21 cellular contexts compared by ENCODE assay signal in genomic region chr12:113720629-113721028, GRCh38.
"Had no signal": no experiment of that assay in that cellular context is flagged by ENCODE, and none has a peak within 500 bp of the region (broad histone marks: within the 10 kb centered on the region; RNA-seq: fewer than 3 reads in every experiment).

No MANE protein-coding gene starts in this region.

- H3K36me3 ChIP-seq: brain microvascular endothelial cell, cardiac muscle cell had no signal

- H3K27ac ChIP-seq: brain microvascular endothelial cell, cardiac muscle cell, SK-N-MC had no signal

- H3K27me3 Mint-ChIP-seq: activated CD4-positive, alpha-beta T cell treated with anti-CD3 and anti-CD28 coated beads, Interleukin-2, amount 10 ng/mL, durations not matched to agents 7 days and 5 days had no signal

- H3K9me3 Mint-ChIP-seq: activated CD4-positive, alpha-beta T cell treated with anti-CD3 and anti-CD28 coated beads, Interleukin-2, amount 10 ng/mL, durations not matched to agents 7 days and 5 days; activated naive CD4-positive, alpha-beta T cell treated with anti-CD3 and anti-CD28 coated beads for 36 hours; T-helper 1 cell treated with Interleukin-12 subunit alpha and Interleukin-12 subunit beta and Interleukin-4 antibody, amounts not matched to agents 30 μg/mL and 1 μg/mL, for 36 hours had no signal

- H3K4me1 Mint-ChIP-seq: activated CD4-positive, alpha-beta T cell treated with anti-CD3 and anti-CD28 coated beads, Interleukin-2, amount 10 ng/mL, durations not matched to agents 7 days and 5 days had no signal

- H3K4me3 ChIP-seq: cardiac muscle cell, SK-N-MC had no signal

- H3K27me3 ChIP-seq: brain microvascular endothelial cell had no signal

- DNase-seq: activated CD4-positive, alpha-beta memory T cell treated with anti-CD3 and anti-CD28 coated beads for 36 hours; activated CD4-positive, alpha-beta T cell treated with anti-CD3 and anti-CD28 coated beads, Interleukin-2, amount 10 ng/mL, durations not matched to agents 7 days and 5 days; activated CD4-positive, CD25-positive, alpha-beta regulatory T cell; activated CD8-positive, alpha-beta memory T cell treated with anti-CD3 and anti-CD28 coated beads for 24 hours; activated gamma-delta T cell; activated naive CD4-positive, alpha-beta T cell treated with anti-CD3 and anti-CD28 coated beads for 36 hours; activated T-cell treated with anti-CD3 and anti-CD28 coated beads, Interleukin-2, amount 50 U/mL, for 4 hours; brain microvascular endothelial cell; NCI-H1048; NCI-H1930; NCI-H2171; NCI-H226; NCI-H526; NCI-H82; RPMI8226 had no signal

- H3K4me3 Mint-ChIP-seq: activated CD4-positive, alpha-beta memory T cell treated with anti-CD3 and anti-CD28 coated beads for 36 hours; activated CD4-positive, alpha-beta T cell treated with anti-CD3 and anti-CD28 coated beads, Interleukin-2, amount 10 ng/mL, durations not matched to agents 7 days and 5 days; activated naive CD4-positive, alpha-beta T cell treated with anti-CD3 and anti-CD28 coated beads for 36 hours; activated naive CD8-positive, alpha-beta T cell; activated T-cell treated with anti-CD3 and anti-CD28 coated beads, Interleukin-2, amount 50 U/mL, for 4 hours; T-helper 1 cell treated with Interleukin-12 subunit alpha and Interleukin-12 subunit beta and Interleukin-4 antibody, amounts not matched to agents 30 μg/mL and 1 μg/mL, for 36 hours had no signal

- H3K27ac Mint-ChIP-seq: activated CD4-positive, alpha-beta memory T cell treated with anti-CD3 and anti-CD28 coated beads for 36 hours; activated CD4-positive, alpha-beta T cell treated with anti-CD3 and anti-CD28 coated beads, Interleukin-2, amount 10 ng/mL, durations not matched to agents 7 days and 5 days; activated naive CD4-positive, alpha-beta T cell treated with anti-CD3 and anti-CD28 coated beads for 36 hours; activated naive CD8-positive, alpha-beta T cell; T-helper 1 cell treated with Interleukin-12 subunit alpha and Interleukin-12 subunit beta and Interleukin-4 antibody, amounts not matched to agents 30 μg/mL and 1 μg/mL, for 36 hours had no signal

- ATAC-seq: activated T-cell treated with anti-CD3 and anti-CD28 coated beads, Interleukin-2, amount 50 U/mL, for 4 hours; Panc1; Right ventricle myocardium inferior had no signal

- H3K36me3 Mint-ChIP-seq: activated CD4-positive, alpha-beta memory T cell treated with anti-CD3 and anti-CD28 coated beads for 36 hours; activated naive CD8-positive, alpha-beta T cell had no signal
